25 cellular contexts compared by ENCODE assay signal in genomic region chrX:45888518-45888917, GRCh38.
DNase-seq lines count a peak whose midpoint lies in the region; ATAC-seq and TF ChIP-seq lines count a peak whose summit lies in the region.
"Had no signal": no experiment of that assay in that cellular context is flagged by ENCODE, and none has a peak within 500 bp of the region (broad histone marks: within the 10 kb centered on the region; RNA-seq: fewer than 3 reads in every experiment).

No MANE protein-coding gene starts in this region.

- H3K4me2 ChIP-seq in neuronal stem cell (ENCODE audit: insufficient read depth, low read length, poor library complexity, severe bottlenecking), result no peak overlapping the region
- H3K4me2 ChIP-seq: BLaER1 treated with 17β-estradiol and CSF1 and Interleukin-3, amounts not matched to agents 10 nM and 100 nM; KMS-11 had no signal

- H2BK120ac ChIP-seq in neuronal stem cell (ENCODE audit: low read depth, low read length), result no peak overlapping the region

- no peaks in the 10 kb centered on the region for H3K36me3 ChIP-seq in neuronal stem cell (replicated peaks in 1 of 2; ENCODE audit: control insufficient read depth in 2 of 2, insufficient read depth in 2 of 2, low read length in 2 of 2)
- H3K36me3 ChIP-seq: BLaER1 treated with 17β-estradiol and CSF1 and Interleukin-3, amounts not matched to agents 10 nM and 100 nM; Peyer's patch had no signal

- no peak overlapping the region for H4K8ac ChIP-seq in neuronal stem cell (ENCODE audit: low read depth, low read length)

- no peak overlapping the region for H2BK15ac ChIP-seq in neuronal stem cell (ENCODE audit: low read length)

- H3K9ac ChIP-seq in neuronal stem cell (ENCODE audit: low read depth, low read length, poor library complexity), result no peak overlapping the region
- H3K9ac ChIP-seq: BLaER1 treated with 17β-estradiol and CSF1 and Interleukin-3, amounts not matched to agents 10 nM and 100 nM; KMS-11 had no signal

- H3K4me3 ChIP-seq in fibroblast of pulmonary artery (replicated peaks; ENCODE audit: low read depth, low read length), result no peak overlapping the region
- no peak overlapping the region for H3K4me3 ChIP-seq in neuronal stem cell (ENCODE audit: low read length in 2 of 2)
- H3K4me3 ChIP-seq: BLaER1 treated with 17β-estradiol and CSF1 and Interleukin-3, amounts not matched to agents 10 nM and 100 nM; Peyer's patch had no signal

- no peak overlapping the region for H3K18ac ChIP-seq in neuronal stem cell (ENCODE audit: low read length)

- no peaks in the 10 kb centered on the region for H3K79me1 ChIP-seq in neuronal stem cell (ENCODE audit: low read depth, low read length)

- no peak overlapping the region for H2BK12ac ChIP-seq in neuronal stem cell (ENCODE audit: low read length)

- no peak for ATAC-seq in HG02973 (IDR thresholded peaks at IDR 0.05; ENCODE audit: unreplicated experiment)
- ATAC-seq: CD8-positive, alpha-beta T cell; HCT116; Right ventricle myocardium inferior had no signal

- no peak for TF ChIP-seq CTCF in fibroblast of pulmonary artery (IDR thresholded peaks at IDR 0.05; ENCODE audit: low read length, missing control alignments)

- no peak overlapping the region for H4K91ac ChIP-seq in neuronal stem cell (ENCODE audit: low read depth, low read length, poor library complexity)

- peak; percentile 16 for DNase-seq in DMS53 (lab: John Stamatoyannopoulos, UW)
- no peak for DNase-seq in DMS53 treated with DMSO at 0.1 percent for 48 hours (lab: John Stamatoyannopoulos, UW; ENCODE audit: unreplicated experiment)
- peak; percentile 58 for DNase-seq in RPMI7951 (ENCODE audit: low read depth)
- peak; percentile 1 for DNase-seq in fibroblast of pulmonary artery (ENCODE audit: low read depth)
- no peak for DNase-seq in neuronal stem cell (ENCODE audit: low spot score)
- DNase-seq in OCI-M2 (lab: John Stamatoyannopoulos, UW; ENCODE audit: unreplicated experiment), result no peak
- no peak for DNase-seq in NCI-H1436 (lab: John Stamatoyannopoulos, UW)
- DNase-seq: ACHN; CD8-positive, alpha-beta T cell; GDM1; GOT3; IMR-90; MV-4-11; NCI-H1436 treated with DMSO at 0.1 percent for 48 hours; NCI-H2029 treated with DMSO at 0.1 percent for 48 hours; NCI-H226; NCI-H510A treated with DMSO at 0.1 percent for 48 hours; NCI-H748 treated with DMSO at 0.1 percent for 48 hours; Peyer's patch had no signal

- H3K4me1 ChIP-seq in neuronal stem cell (ENCODE audit: control insufficient read depth in 2 of 2, insufficient read depth in 1 of 2, low read depth in 1 of 2, low read length in 2 of 2), result no peaks in the 10 kb centered on the region
- H3K4me1 ChIP-seq: Peyer's patch had no signal

- no peak overlapping the region for H2AK5ac ChIP-seq in neuronal stem cell (ENCODE audit: low read depth, low read length)

- no peak overlapping the region for H3K27ac ChIP-seq in neuronal stem cell (replicated peaks; ENCODE audit: low read length)
- H3K27ac ChIP-seq: 22Rv1; BLaER1 treated with 17β-estradiol and CSF1 and Interleukin-3, amounts not matched to agents 10 nM and 100 nM; KMS-11; Peyer's patch had no signal

- no peak overlapping the region for H3K23ac ChIP-seq in neuronal stem cell (ENCODE audit: low read depth, low read length, poor library complexity)

- no peaks in the 10 kb centered on the region for H3K27me3 ChIP-seq in neuronal stem cell (ENCODE audit: control insufficient read depth in 3 of 3, insufficient read depth in 3 of 3, low read depth in 1 of 3, low read length in 3 of 3)
- H3K27me3 ChIP-seq: BLaER1 treated with 17β-estradiol and CSF1 and Interleukin-3, amounts not matched to agents 10 nM and 100 nM; Peyer's patch had no signal

- H2BK5ac ChIP-seq in neuronal stem cell (ENCODE audit: low read length), result no peak overlapping the region

- H2AFZ ChIP-seq in neuronal stem cell (ENCODE audit: low read length), result peak overlapping the region; percentile 17

- H3K4ac ChIP-seq in neuronal stem cell (ENCODE audit: low read length), result no peak overlapping the region

- no peak overlapping the region for H3K14ac ChIP-seq in neuronal stem cell (ENCODE audit: low read length)

- H3K9me3 ChIP-seq in neuronal stem cell (replicated peaks in 1 of 2; ENCODE audit: control insufficient read depth in 2 of 2, insufficient read depth in 1 of 2, low read depth in 1 of 2, low read length in 2 of 2), result no peaks in the 10 kb centered on the region
- H3K9me3 ChIP-seq: BLaER1 treated with 17β-estradiol and CSF1 and Interleukin-3, amounts not matched to agents 10 nM and 100 nM; Peyer's patch had no signal

Comparison
In these comparisons a context has a peak if more than half of its experiments do, and no peak if none do; other contexts are left out.
1. DNase-seq: peak in DMS53 (single experiment), RPMI7951 (single experiment) and fibroblast of pulmonary artery (single experiment); none in DMS53 treated with DMSO at 0.1 percent for 48 hours (single experiment), neuronal stem cell (single experiment), OCI-M2 (single experiment) and NCI-H1436 (single experiment).